13 cellular contexts compared by ENCODE assay signal in genomic region chr11:60699282-60699681, GRCh38. TPM values are rescaled to one million over a fixed set of nuclear protein-coding genes. Genes with fewer than 3 reads are reported as not detected.
DNase-seq lines count a peak whose midpoint lies in the region; FAIRE-seq and TF ChIP-seq lines count a peak whose summit lies in the region.
"Had no signal": no experiment of that assay in that cellular context is flagged by ENCODE, and none has a peak within 500 bp of the region (broad histone marks: within the 10 kb centered on the region; RNA-seq: fewer than 3 reads in every experiment).

MS4A8 (plus strand) TSS chr11:60699612; CDS start chr11:60700861, 1,249 bp downstream.

- FAIRE-seq in HTR-8/SVneo (lab: Jason Lieb, UNC), result no peak

- DNase-seq in COLO668 (lab: John Stamatoyannopoulos, UW; ENCODE audit: unreplicated experiment), result peak; percentile 79
- peak; percentile 95 for DNase-seq in NCI-H1092 (lab: John Stamatoyannopoulos, UW)
- peak; percentile 91 for DNase-seq in NCI-H345 (lab: John Stamatoyannopoulos, UW)
- DNase-seq in esophagus muscularis mucosa (ENCODE audit: extremely low spot score), result peak; percentile 55
- no peak for DNase-seq in activated T-cell treated with anti-CD3 and anti-CD28 coated beads, Interleukin-2, amount 50 U/mL, for 48 hours
- no peak for DNase-seq in tibial nerve (ENCODE audit: low spot score in 2 of 2)
- DNase-seq in GM19238 (ENCODE audit: insufficient read length, low spot score), result no peak
- DNase-seq in HTR-8/SVneo (ENCODE audit: insufficient read length, low spot score), result no peak
- DNase-seq: activated naive CD8-positive, alpha-beta T cell treated with anti-CD3 and anti-CD28 coated beads, Interleukin-2, amount 10 ng/mL, durations not matched to agents 7 days and 5 days; mesenchymal stem cell had no signal

- no peaks in the 10 kb centered on the region for H3K4me1 ChIP-seq in esophagus muscularis mucosa
- H3K4me1 ChIP-seq in tibial nerve, result no peaks in the 10 kb centered on the region
- H3K4me1 ChIP-seq: prostate gland had no signal

- no peaks in the 10 kb centered on the region for H3K9me3 ChIP-seq in esophagus muscularis mucosa
- H3K9me3 ChIP-seq in tibial nerve, result no peaks in the 10 kb centered on the region
- H3K9me3 ChIP-seq: prostate gland had no signal

- TF ChIP-seq CTCF in esophagus muscularis mucosa (IDR thresholded peaks at IDR 0.05) (no peak), tibial nerve (IDR thresholded peaks at IDR 0.05) (no peak)

- 13% methylated on average over 2 of the region's 2 CpGs for WGBS in esophagus muscularis mucosa
- 9 to 22% methylated on average over 2 of the region's 2 CpGs for WGBS in tibial nerve, 2 donors

- TF ChIP-seq POLR2A in esophagus muscularis mucosa (IDR thresholded peaks at IDR 0.05; ENCODE audit: low read depth), result no peak
- no peak for TF ChIP-seq POLR2A in tibial nerve (IDR thresholded peaks at IDR 0.05)

- H3K27ac ChIP-seq in esophagus muscularis mucosa (replicated peaks in 1 of 4), result no peak within 1 kb of the TSS
- no peak within 1 kb of the TSS for H3K27ac ChIP-seq in tibial nerve
- H3K27ac ChIP-seq: prostate gland had no signal

- H3K4me3 ChIP-seq in esophagus muscularis mucosa (no peak within 1 kb of the TSS), tibial nerve (peak within 1 kb of the TSS in 1 of 4 donors; percentile 9)
- H3K4me3 ChIP-seq: GM23338, prostate gland had no signal

- H3K27me3 ChIP-seq in esophagus muscularis mucosa, result no peaks in the 10 kb centered on the region
- no peaks in the 10 kb centered on the region for H3K27me3 ChIP-seq in tibial nerve

- no peaks in the 10 kb centered on the region for H3K36me3 ChIP-seq in esophagus muscularis mucosa
- H3K36me3 ChIP-seq in tibial nerve, result no peaks in the 10 kb centered on the region
- H3K36me3 ChIP-seq: prostate gland had no signal

- TF ChIP-seq EP300 in esophagus muscularis mucosa (IDR thresholded peaks at IDR 0.05) (no peak), tibial nerve (IDR thresholded peaks at IDR 0.05) (no peak)

- intact Hi-C loops in esophagus muscularis mucosa (cut with DNase I), result no loop called here

RNA-seq across cellular contexts. Expression of gene MS4A8, which starts in this region (rescaled TPM):
- total RNA-seq in esophagus muscularis mucosa (not detected), tibial nerve (not detected)
- total RNA-seq: activated naive CD8-positive, alpha-beta T cell treated with anti-CD3 and anti-CD28 coated beads, Interleukin-2, amount 10 ng/mL, durations not matched to agents 7 days and 5 days; fibroblast of lung; GM23338 had no signal

Comparison
In these comparisons a context has a peak if more than half of its experiments do, and no peak if none do; other contexts are left out.
1. Peak in DNase-seq in esophagus muscularis mucosa; RNA of the gene not detected or under 1 TPM.
2. DNase-seq: peak in COLO668 (single experiment), NCI-H1092 (single experiment) and NCI-H345 (single experiment); none in activated T-cell treated with anti-CD3 and anti-CD28 coated beads, Interleukin-2, amount 50 U/mL, for 48 hours (0 of 2), tibial nerve (0 of 2), GM19238 (single experiment) and HTR-8/SVneo (single experiment).